Comparison of ENCODE assay signal across 20 cellular contexts in the genomic region with DNA sequence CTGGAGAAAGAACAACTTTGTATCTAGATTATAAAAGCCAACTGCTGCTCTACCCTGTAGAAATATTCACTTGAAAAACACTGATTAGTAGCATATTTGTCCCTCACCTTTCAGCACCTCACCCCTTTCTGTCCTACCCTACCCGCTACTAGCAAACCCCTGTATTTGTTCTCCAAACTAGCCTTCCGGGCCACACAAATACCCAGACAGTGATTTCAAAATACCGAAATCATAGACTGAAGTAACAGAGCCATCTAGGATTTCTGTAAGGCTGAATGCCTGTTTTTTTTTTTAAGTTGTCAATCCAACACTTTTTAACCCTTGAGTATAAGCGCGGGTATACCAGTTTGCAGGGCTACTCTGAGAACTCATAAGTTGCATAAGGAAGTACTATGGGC. TPM values are rescaled to one million over a fixed set of nuclear protein-coding genes. Genes with fewer than 3 reads are reported as not detected.
A peak's percentile ranks its signal among the peaks of the same experiment; 100 is the strongest.
DNase-seq lines count a peak whose midpoint lies in the region; ATAC-seq and TF ChIP-seq lines count a peak whose summit lies in the region.
"Had no signal": no experiment of that assay in that cellular context is flagged by ENCODE, and none has a peak within 500 bp of the region (broad histone marks: within the 10 kb centered on the region; RNA-seq: fewer than 3 reads in every experiment).

No MANE protein-coding gene starts in this region.

- no peak overlapping the region for H3K4me3 Mint-ChIP-seq in neural progenitor cell
- H3K4me3 Mint-ChIP-seq: HFFc6 had no signal

- 79 to 88% (median 83%) methylated on average over 5 of the region's 5 CpGs for WGBS in heart left ventricle, 4 donors
- WGBS in smooth muscle cell (ENCODE audit: low lambda C conversion rate): 88% methylated on average over 5 of the region's 5 CpGs

- H3K4me3 ChIP-seq in adipocyte (ENCODE audit: low read length) (peak overlapping the region; percentile 80), heart left ventricle (peak overlapping the region in 2 of 12 donors; percentile 62 to 64), neural progenitor cell (no peak overlapping the region), smooth muscle cell (no peak overlapping the region)

- H3K9ac ChIP-seq in adipocyte (ENCODE audit: low read length) (peak overlapping the region; percentile 80), neural progenitor cell (no peak overlapping the region), smooth muscle cell (ENCODE audit: low read depth) (no peak overlapping the region)

- H3F3A ChIP-seq in neural progenitor cell (ENCODE audit: low read depth): no peaks in the 10 kb centered on the region
- no peaks in the 10 kb centered on the region for H3F3A ChIP-seq in smooth muscle cell (ENCODE audit: low read depth)

- no peak for TF ChIP-seq CTCF in heart left ventricle (IDR thresholded peaks at IDR 0.05)
- no peak for TF ChIP-seq CTCF in neural progenitor cell (IDR thresholded peaks at IDR 0.05)
- no peak for TF ChIP-seq CTCF in smooth muscle cell (IDR thresholded peaks at IDR 0.05; ENCODE audit: borderline replicate concordance, insufficient read depth, poor library complexity, severe bottlenecking)

- no peaks in the 10 kb centered on the region for H3K36me3 ChIP-seq in adipocyte (ENCODE audit: control insufficient read depth, insufficient read depth, low read length, severe bottlenecking)
- H3K36me3 ChIP-seq in heart left ventricle: no peaks in the 10 kb centered on the region
- no peaks in the 10 kb centered on the region for H3K36me3 ChIP-seq in neural progenitor cell
- H3K36me3 ChIP-seq in smooth muscle cell (ENCODE audit: low read depth): no peaks in the 10 kb centered on the region

- no peaks in the 10 kb centered on the region for H3K36me3 Mint-ChIP-seq in neural progenitor cell
- H3K36me3 Mint-ChIP-seq: CD8-positive, alpha-beta memory T cell had no signal

- H3K27me3 ChIP-seq in adipocyte (replicated peaks; ENCODE audit: control insufficient read depth, insufficient read depth, low read length) (no peaks in the 10 kb centered on the region), heart left ventricle (no peaks in the 10 kb centered on the region), neural progenitor cell (no peaks in the 10 kb centered on the region), smooth muscle cell (ENCODE audit: low read depth) (no peaks in the 10 kb centered on the region)

- H3K4me1 ChIP-seq in adipocyte (ENCODE audit: control insufficient read depth, insufficient read depth, low read length) (peaks cover 36% of the 10 kb centered on the region), heart left ventricle (peaks cover 0 to 8% (median 0%) of the 10 kb centered on the region in 12 donors), neural progenitor cell (no peaks in the 10 kb centered on the region), smooth muscle cell (ENCODE audit: low read depth) (no peaks in the 10 kb centered on the region)

- H3K4me2 ChIP-seq in neural progenitor cell: no peak overlapping the region
- H3K4me2 ChIP-seq in smooth muscle cell: peak overlapping the region; percentile 33

- H3K9me3 Mint-ChIP-seq in neural progenitor cell: peaks cover 3% of the 10 kb centered on the region
- H3K9me3 Mint-ChIP-seq: HFFc6 had no signal

- intact Hi-C loops in heart left ventricle (cut with DNase I): loop anchor here in 4 of 10 donors (5.0 to 10.0 kb wide), 4 partner anchors 38 to 105 kb away; no protein-coding TSS in a partner anchor

- H3K27ac ChIP-seq in heart left ventricle (peak overlapping the region in 7 of 12 donors; percentile 9 to 79 (median 53)), neural progenitor cell (no peak overlapping the region), smooth muscle cell (ENCODE audit: low read depth) (no peak overlapping the region)

- H4K20me1 ChIP-seq in neural progenitor cell (ENCODE audit: low read depth) (no peaks in the 10 kb centered on the region), smooth muscle cell (ENCODE audit: low read depth) (no peaks in the 10 kb centered on the region)

- H2AFZ ChIP-seq in neural progenitor cell (replicated peaks): no peak overlapping the region
- no peak overlapping the region for H2AFZ ChIP-seq in smooth muscle cell (ENCODE audit: low read depth)

- H3K4me1 Mint-ChIP-seq in neural progenitor cell: no peaks in the 10 kb centered on the region

- peak overlapping the region; percentile 90 for H3K27ac Mint-ChIP-seq in neural progenitor cell
- H3K27ac Mint-ChIP-seq: CD8-positive, alpha-beta memory T cell; HFFc6 had no signal

- DNase-seq in adipocyte (ENCODE audit: low read depth) (peak; percentile 5), heart left ventricle (no peak), neural progenitor cell (ENCODE audit: low spot score) (no peak), smooth muscle cell (lab: John Stamatoyannopoulos, UW; ENCODE audit: unreplicated experiment) (no peak), HuH-7.5 (ENCODE audit: low spot score) (no peak), COR-L47 (lab: John Stamatoyannopoulos, UW) (no peak)
- DNase-seq: C1 segment of cervical spinal cord; CD8-positive, alpha-beta memory T cell; HFFc6; KG1; MV-4-11; NCI-H1694 treated with DMSO at 0.1 percent for 48 hours; NCI-H510A treated with DMSO at 0.1 percent for 48 hours; NCI-H82; OCI-M1; SIG-M5 had no signal

- ATAC-seq in heart left ventricle (peak in 3 of 4 donors; percentile 4 to 57 (median 12)), HG02938 (IDR thresholded peaks at IDR 0.05; ENCODE audit: unreplicated experiment) (no peak), GM18873 (IDR thresholded peaks at IDR 0.05; ENCODE audit: low FRiP score, unreplicated experiment) (no peak)
- ATAC-seq: HepG2 had no signal

- H3K79me2 ChIP-seq in neural progenitor cell (ENCODE audit: low read depth): no peaks in the 10 kb centered on the region
- H3K79me2 ChIP-seq in smooth muscle cell (ENCODE audit: low read depth): no peaks in the 10 kb centered on the region

- no peak for TF ChIP-seq POLR2A in heart left ventricle (IDR thresholded peaks at IDR 0.05)

- peaks cover 8% of the 10 kb centered on the region for H3K27me3 Mint-ChIP-seq in neural progenitor cell (ENCODE audit: insufficient read depth, low read depth)

- H3K9me3 ChIP-seq in adipocyte (ENCODE audit: control insufficient read depth, low read length): no peaks in the 10 kb centered on the region
- no peaks in the 10 kb centered on the region for H3K9me3 ChIP-seq in heart left ventricle
- no peaks in the 10 kb centered on the region for H3K9me3 ChIP-seq in neural progenitor cell (ENCODE audit: low read depth)
- H3K9me3 ChIP-seq in smooth muscle cell (replicated peaks; ENCODE audit: low read depth): no peaks in the 10 kb centered on the region

RNA-seq across cellular contexts. Expression of a gene that starts 0.4 kb away (rescaled TPM):
- total RNA-seq in heart left ventricle (10 to 100 TPM; 20.5 to 74.1 (median 35.0) TPM), neural progenitor cell (ENCODE audit: low replicate concordance) (not detected in 2 replicates), smooth muscle cell (3.1 and 7.7 TPM in 2 replicates)
- polyA plus RNA-seq in heart left ventricle (10 to 100 TPM; 15.1 to 67.6 TPM), smooth muscle cell (13.1 and 13.4 TPM in 2 replicates)
- total RNA-seq: A673; CD8-positive, alpha-beta memory T cell; HepG2; HFFc6 had no signal
- polyA plus RNA-seq: CD8-positive, alpha-beta memory T cell had no signal

Comparison
In these comparisons a context has a peak if more than half of its experiments do, and no peak if none do; other contexts are left out.
1. ATAC-seq: peak in heart left ventricle (3 of 4); none in HG02938 (single experiment) and GM18873 (single experiment).
2. H3K27ac ChIP-seq: peak in heart left ventricle (7 of 12); none in neural progenitor cell (single experiment) and smooth muscle cell (single experiment).